8 cellular contexts compared by ENCODE assay signal in the genomic region with DNA sequence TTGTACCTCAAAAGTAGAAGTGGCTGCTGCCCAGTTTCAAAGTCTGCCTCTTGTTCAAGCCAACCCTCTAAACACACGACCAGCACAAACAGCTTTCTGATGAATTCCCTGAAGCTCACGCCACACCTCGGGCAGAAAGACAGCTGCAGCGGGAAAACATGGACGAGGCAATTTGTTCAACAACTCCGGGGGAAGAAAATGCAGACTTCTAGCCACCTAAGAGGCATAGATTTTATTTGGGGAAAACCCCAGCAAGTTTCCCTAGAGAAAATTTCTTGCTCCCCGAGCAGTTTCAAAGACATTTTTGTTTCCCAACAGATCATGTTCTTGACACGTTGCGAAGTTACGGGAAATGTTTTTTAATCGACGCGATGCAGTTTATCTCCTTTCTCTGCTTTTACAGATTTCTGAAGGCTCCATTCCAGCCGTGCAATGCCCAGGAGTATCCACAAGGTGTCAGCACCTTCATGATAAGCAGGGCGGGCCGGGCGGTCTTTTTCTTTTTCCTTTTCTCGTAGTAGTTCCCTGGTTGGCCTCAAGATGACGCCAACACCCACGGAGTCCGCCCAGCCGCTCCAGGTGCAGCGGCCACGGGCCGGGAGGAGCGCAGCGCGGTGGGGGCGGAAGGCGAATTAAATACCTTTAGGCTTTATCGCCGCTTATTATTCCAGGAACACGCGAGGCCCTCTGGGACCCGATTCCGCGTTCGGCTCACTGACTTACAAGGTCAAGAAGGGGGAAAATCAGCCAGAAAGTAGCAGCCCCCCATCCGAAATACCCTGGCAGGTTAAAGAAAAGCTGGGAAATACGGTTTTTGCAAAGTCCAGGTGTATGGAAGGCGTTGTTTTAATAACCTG. TPM values are rescaled to one million over a fixed set of nuclear protein-coding genes. Genes with fewer than 3 reads are reported as not detected.
DNase-seq lines count a peak whose midpoint lies in the region; TF ChIP-seq lines count a peak whose summit lies in the region.

No MANE protein-coding gene starts in this region.

- H3K4me1 ChIP-seq in BLaER1 (peaks cover 11% of the 10 kb centered on the region; the same call in 1 of the 2 replicates), neuron (ENCODE audit: insufficient read depth, low read length) (peaks cover 6% of the 10 kb centered on the region)

- no peak overlapping the region for H3K9ac ChIP-seq in BLaER1

- H3K9me3 ChIP-seq in BLaER1, result no peaks in the 10 kb centered on the region
- H3K9me3 ChIP-seq in neuron (ENCODE audit: low read length), result no peaks in the 10 kb centered on the region

- peak overlapping the region; percentile 64 for H2AFZ ChIP-seq in neuron (ENCODE audit: low read depth, low read length)

- H3K4me3 ChIP-seq in BLaER1, result no peak overlapping the region
- H3K4me3 ChIP-seq in neuron (ENCODE audit: low read length), result peak overlapping the region; percentile 18

- peaks cover 45% of the 10 kb centered on the region for H3K27me3 Mint-ChIP-seq in activated T-helper 1 cell treated with anti-CD3 and anti-CD28 coated beads, Interleukin-12 subunit alpha, Interleukin-12 subunit beta, Interleukin-2, Interleukin-4 antibody, amounts not matched to agents 30 ng/mL and 10 ng/mL and 1 ng/mL, durations not matched to agents 14 hours and 24 hours and 36 hours (ENCODE audit: insufficient read depth)

- peak overlapping the region; percentile 63 for H3K27ac Mint-ChIP-seq in activated T-helper 1 cell treated with anti-CD3 and anti-CD28 coated beads, Interleukin-12 subunit alpha, Interleukin-12 subunit beta, Interleukin-2, Interleukin-4 antibody, amounts not matched to agents 30 ng/mL and 10 ng/mL and 1 ng/mL, durations not matched to agents 14 hours and 24 hours and 36 hours

- no peak overlapping the region for H3K27ac ChIP-seq in BLaER1

- peak; percentile 93 for DNase-seq in GM20000 (ENCODE audit: low spot score)
- peak; percentile 85 for DNase-seq in RPMI8226
- peak; percentile 81 for DNase-seq in activated T-helper 1 cell treated with anti-CD3 and anti-CD28 coated beads, Interleukin-12 subunit alpha, Interleukin-12 subunit beta, Interleukin-2, Interleukin-4 antibody, amounts not matched to agents 30 ng/mL and 10 ng/mL and 1 ng/mL, durations not matched to agents 14 hours and 24 hours and 36 hours (ENCODE audit: low spot score)
- peak; percentile 84 for DNase-seq in fibroblast of the conjunctiva (ENCODE audit: low read depth)
- peak; percentile 77 for DNase-seq in stromal cell of bone marrow (ENCODE audit: low read depth)

- H3K9me3 Mint-ChIP-seq in activated T-helper 1 cell treated with anti-CD3 and anti-CD28 coated beads, Interleukin-12 subunit alpha, Interleukin-12 subunit beta, Interleukin-2, Interleukin-4 antibody, amounts not matched to agents 30 ng/mL and 10 ng/mL and 1 ng/mL, durations not matched to agents 14 hours and 24 hours and 36 hours, result no peaks in the 10 kb centered on the region

- H3K4me3 Mint-ChIP-seq in activated T-helper 1 cell treated with anti-CD3 and anti-CD28 coated beads, Interleukin-12 subunit alpha, Interleukin-12 subunit beta, Interleukin-2, Interleukin-4 antibody, amounts not matched to agents 30 ng/mL and 10 ng/mL and 1 ng/mL, durations not matched to agents 14 hours and 24 hours and 36 hours, result peak overlapping the region; percentile 22

- no peaks in the 10 kb centered on the region for H3K36me3 Mint-ChIP-seq in activated T-helper 1 cell treated with anti-CD3 and anti-CD28 coated beads, Interleukin-12 subunit alpha, Interleukin-12 subunit beta, Interleukin-2, Interleukin-4 antibody, amounts not matched to agents 30 ng/mL and 10 ng/mL and 1 ng/mL, durations not matched to agents 14 hours and 24 hours and 36 hours (ENCODE audit: low read depth)

- H3K27me3 ChIP-seq in BLaER1 (peaks cover 49% of the 10 kb centered on the region), neuron (ENCODE audit: insufficient read depth, low read length) (peaks cover 46% of the 10 kb centered on the region)

- peak; percentile 99 for TF ChIP-seq CTCF in GM20000 (IDR thresholded peaks at IDR 0.05; ENCODE audit: extremely low read depth, missing control alignments)
- TF ChIP-seq CTCF in LNCAP (IDR thresholded peaks at IDR 0.05), result peak; percentile 100

- H4K20me1 ChIP-seq in BLaER1, result peaks cover 20% of the 10 kb centered on the region

- intact Hi-C loops in activated T-helper 1 cell treated with anti-CD3 and anti-CD28 coated beads, Interleukin-12 subunit alpha, Interleukin-12 subunit beta, Interleukin-2, Interleukin-4 antibody, amounts not matched to agents 30 ng/mL and 10 ng/mL and 1 ng/mL, durations not matched to agents 14 hours and 24 hours and 36 hours (cut with micrococcal nuclease), result loop anchor here (1.0 to 5.0 kb wide), 11 partner anchors 8 to 1074 kb away; partner anchors contain the start of gene MTHFSD

- H3K4me1 Mint-ChIP-seq in activated T-helper 1 cell treated with anti-CD3 and anti-CD28 coated beads, Interleukin-12 subunit alpha, Interleukin-12 subunit beta, Interleukin-2, Interleukin-4 antibody, amounts not matched to agents 30 ng/mL and 10 ng/mL and 1 ng/mL, durations not matched to agents 14 hours and 24 hours and 36 hours (ENCODE audit: low read depth), result peaks cover 9% of the 10 kb centered on the region

- H3K36me3 ChIP-seq in BLaER1 (no peaks in the 10 kb centered on the region), neuron (ENCODE audit: insufficient read depth, low read length) (no peaks in the 10 kb centered on the region)

- H3K4me2 ChIP-seq in BLaER1, result peak overlapping the region; percentile 69

RNA-seq across cellular contexts. Expression of gene FOXC2, which starts 2.9 kb away (rescaled TPM):
- not detected in 2 replicates for total RNA-seq in activated T-helper 1 cell treated with anti-CD3 and anti-CD28 coated beads, Interleukin-12 subunit alpha, Interleukin-12 subunit beta, Interleukin-2, Interleukin-4 antibody, amounts not matched to agents 30 ng/mL and 10 ng/mL and 1 ng/mL, durations not matched to agents 14 hours and 24 hours and 36 hours

RNA-seq across cellular contexts. Expression of gene MTHFSD, which starts 8.7 kb away (rescaled TPM):
- total RNA-seq in activated T-helper 1 cell treated with anti-CD3 and anti-CD28 coated beads, Interleukin-12 subunit alpha, Interleukin-12 subunit beta, Interleukin-2, Interleukin-4 antibody, amounts not matched to agents 30 ng/mL and 10 ng/mL and 1 ng/mL, durations not matched to agents 14 hours and 24 hours and 36 hours, result 30.6 and 31.8 TPM in 2 replicates

RNA-seq across cellular contexts. Expression of gene FOXL1, which starts 14.6 kb away (rescaled TPM):
- total RNA-seq in activated T-helper 1 cell treated with anti-CD3 and anti-CD28 coated beads, Interleukin-12 subunit alpha, Interleukin-12 subunit beta, Interleukin-2, Interleukin-4 antibody, amounts not matched to agents 30 ng/mL and 10 ng/mL and 1 ng/mL, durations not matched to agents 14 hours and 24 hours and 36 hours, result 0.05 TPM in 1 of 2 replicates, not detected in the other

RNA-seq across cellular contexts. Expression of gene FOXF1, which starts 53.4 kb away (rescaled TPM):
- not detected in 2 replicates for total RNA-seq in activated T-helper 1 cell treated with anti-CD3 and anti-CD28 coated beads, Interleukin-12 subunit alpha, Interleukin-12 subunit beta, Interleukin-2, Interleukin-4 antibody, amounts not matched to agents 30 ng/mL and 10 ng/mL and 1 ng/mL, durations not matched to agents 14 hours and 24 hours and 36 hours
